Comparison of ENCODE assay signal across 1 cellular context in the genomic region with DNA sequence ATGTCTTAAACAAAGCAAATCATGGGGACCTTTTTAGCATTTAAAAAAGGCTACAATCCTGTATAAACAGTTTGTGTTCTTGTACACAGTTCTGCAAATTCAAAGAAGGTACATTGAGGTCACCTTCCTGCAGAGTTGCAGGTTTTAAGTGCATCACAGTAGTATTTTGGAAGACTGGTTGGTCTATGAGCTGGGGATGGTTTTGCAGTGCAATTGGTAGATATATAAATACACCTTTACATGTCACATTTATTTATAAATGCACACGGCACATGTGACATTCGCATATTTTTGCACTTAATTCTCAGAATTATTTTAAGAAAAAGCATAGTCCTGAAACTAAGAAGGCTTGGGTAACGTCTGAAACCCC.
TF ChIP-seq lines count a peak whose summit lies in the region.

No MANE protein-coding gene starts in this region.

TF ChIP-seq in HepG2, 621 proteins besides CTCF, POLR2A, EP300 and RAD21:
- TF ChIP-seq SIN3B (IDR thresholded peaks at IDR 0.05; ENCODE audit: low read length) (no peak), MAF1 (CRISPR knock-in tag; IDR thresholded peaks at IDR 0.05; ENCODE audit: borderline replicate concordance) (no peak), NCOA1 (CRISPR knock-in tag; IDR thresholded peaks at IDR 0.05) (no peak), HDAC6 (IDR thresholded peaks at IDR 0.05; ENCODE audit: low read depth, low read length) (no peak), ZZZ3 (CRISPR knock-in tag; IDR thresholded peaks at IDR 0.05; ENCODE audit: borderline replicate concordance) (no peak)
- TF ChIP-seq, protein P1, sequence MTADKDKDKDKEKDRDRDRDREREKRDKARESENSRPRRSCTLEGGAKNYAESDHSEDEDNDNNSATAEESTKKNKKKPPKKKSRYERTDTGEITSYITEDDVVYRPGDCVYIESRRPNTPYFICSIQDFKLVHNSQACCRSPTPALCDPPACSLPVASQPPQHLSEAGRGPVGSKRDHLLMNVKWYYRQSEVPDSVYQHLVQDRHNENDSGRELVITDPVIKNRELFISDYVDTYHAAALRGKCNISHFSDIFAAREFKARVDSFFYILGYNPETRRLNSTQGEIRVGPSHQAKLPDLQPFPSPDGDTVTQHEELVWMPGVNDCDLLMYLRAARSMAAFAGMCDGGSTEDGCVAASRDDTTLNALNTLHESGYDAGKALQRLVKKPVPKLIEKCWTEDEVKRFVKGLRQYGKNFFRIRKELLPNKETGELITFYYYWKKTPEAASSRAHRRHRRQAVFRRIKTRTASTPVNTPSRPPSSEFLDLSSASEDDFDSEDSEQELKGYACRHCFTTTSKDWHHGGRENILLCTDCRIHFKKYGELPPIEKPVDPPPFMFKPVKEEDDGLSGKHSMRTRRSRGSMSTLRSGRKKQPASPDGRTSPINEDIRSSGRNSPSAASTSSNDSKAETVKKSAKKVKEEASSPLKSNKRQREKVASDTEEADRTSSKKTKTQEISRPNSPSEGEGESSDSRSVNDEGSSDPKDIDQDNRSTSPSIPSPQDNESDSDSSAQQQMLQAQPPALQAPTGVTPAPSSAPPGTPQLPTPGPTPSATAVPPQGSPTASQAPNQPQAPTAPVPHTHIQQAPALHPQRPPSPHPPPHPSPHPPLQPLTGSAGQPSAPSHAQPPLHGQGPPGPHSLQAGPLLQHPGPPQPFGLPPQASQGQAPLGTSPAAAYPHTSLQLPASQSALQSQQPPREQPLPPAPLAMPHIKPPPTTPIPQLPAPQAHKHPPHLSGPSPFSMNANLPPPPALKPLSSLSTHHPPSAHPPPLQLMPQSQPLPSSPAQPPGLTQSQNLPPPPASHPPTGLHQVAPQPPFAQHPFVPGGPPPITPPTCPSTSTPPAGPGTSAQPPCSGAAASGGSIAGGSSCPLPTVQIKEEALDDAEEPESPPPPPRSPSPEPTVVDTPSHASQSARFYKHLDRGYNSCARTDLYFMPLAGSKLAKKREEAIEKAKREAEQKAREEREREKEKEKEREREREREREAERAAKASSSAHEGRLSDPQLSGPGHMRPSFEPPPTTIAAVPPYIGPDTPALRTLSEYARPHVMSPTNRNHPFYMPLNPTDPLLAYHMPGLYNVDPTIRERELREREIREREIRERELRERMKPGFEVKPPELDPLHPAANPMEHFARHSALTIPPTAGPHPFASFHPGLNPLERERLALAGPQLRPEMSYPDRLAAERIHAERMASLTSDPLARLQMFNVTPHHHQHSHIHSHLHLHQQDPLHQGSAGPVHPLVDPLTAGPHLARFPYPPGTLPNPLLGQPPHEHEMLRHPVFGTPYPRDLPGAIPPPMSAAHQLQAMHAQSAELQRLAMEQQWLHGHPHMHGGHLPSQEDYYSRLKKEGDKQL (CRISPR knock-in tag; IDR thresholded peaks at IDR 0.05; ENCODE audit: low read depth) = no peak
- TF ChIP-seq, protein P2, sequence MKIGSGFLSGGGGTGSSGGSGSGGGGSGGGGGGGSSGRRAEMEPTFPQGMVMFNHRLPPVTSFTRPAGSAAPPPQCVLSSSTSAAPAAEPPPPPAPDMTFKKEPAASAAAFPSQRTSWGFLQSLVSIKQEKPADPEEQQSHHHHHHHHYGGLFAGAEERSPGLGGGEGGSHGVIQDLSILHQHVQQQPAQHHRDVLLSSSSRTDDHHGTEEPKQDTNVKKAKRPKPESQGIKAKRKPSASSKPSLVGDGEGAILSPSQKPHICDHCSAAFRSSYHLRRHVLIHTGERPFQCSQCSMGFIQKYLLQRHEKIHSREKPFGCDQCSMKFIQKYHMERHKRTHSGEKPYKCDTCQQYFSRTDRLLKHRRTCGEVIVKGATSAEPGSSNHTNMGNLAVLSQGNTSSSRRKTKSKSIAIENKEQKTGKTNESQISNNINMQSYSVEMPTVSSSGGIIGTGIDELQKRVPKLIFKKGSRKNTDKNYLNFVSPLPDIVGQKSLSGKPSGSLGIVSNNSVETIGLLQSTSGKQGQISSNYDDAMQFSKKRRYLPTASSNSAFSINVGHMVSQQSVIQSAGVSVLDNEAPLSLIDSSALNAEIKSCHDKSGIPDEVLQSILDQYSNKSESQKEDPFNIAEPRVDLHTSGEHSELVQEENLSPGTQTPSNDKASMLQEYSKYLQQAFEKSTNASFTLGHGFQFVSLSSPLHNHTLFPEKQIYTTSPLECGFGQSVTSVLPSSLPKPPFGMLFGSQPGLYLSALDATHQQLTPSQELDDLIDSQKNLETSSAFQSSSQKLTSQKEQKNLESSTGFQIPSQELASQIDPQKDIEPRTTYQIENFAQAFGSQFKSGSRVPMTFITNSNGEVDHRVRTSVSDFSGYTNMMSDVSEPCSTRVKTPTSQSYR (CRISPR knock-in tag; IDR thresholded peaks at IDR 0.05; ENCODE audit: borderline replicate concordance) = no peak
- TF ChIP-seq, protein P3, sequence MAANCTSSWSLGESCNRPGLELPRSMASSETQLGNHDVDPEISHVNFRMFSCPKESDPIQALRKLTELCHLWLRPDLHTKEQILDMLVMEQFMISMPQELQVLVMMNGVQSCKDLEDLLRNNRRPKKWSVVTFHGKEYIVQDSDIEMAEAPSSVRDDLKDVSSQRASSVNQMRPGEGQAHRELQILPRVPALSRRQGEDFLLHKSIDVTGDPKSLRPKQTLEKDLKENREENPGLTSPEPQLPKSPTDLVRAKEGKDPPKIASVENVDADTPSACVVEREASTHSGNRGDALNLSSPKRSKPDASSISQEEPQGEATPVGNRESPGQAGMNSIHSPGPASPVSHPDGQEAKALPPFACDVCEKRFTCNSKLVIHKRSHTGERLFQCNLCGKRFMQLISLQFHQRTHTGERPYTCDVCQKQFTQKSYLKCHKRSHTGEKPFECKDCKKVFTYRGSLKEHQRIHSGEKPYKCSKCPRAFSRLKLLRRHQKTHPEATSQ (CRISPR knock-in tag; IDR thresholded peaks at IDR 0.05; ENCODE audit: borderline replicate concordance) = no peak
